3 cellular contexts compared by ENCODE assay signal in genomic region chr9:27835746-27836145, GRCh38.
TF ChIP-seq lines count a peak whose summit lies in the region.

No MANE protein-coding gene starts in this region.

TF ChIP-seq in SK-N-SH, 30 proteins besides CTCF, POLR2A, EP300 and RAD21:
- TF ChIP-seq, protein P1, sequence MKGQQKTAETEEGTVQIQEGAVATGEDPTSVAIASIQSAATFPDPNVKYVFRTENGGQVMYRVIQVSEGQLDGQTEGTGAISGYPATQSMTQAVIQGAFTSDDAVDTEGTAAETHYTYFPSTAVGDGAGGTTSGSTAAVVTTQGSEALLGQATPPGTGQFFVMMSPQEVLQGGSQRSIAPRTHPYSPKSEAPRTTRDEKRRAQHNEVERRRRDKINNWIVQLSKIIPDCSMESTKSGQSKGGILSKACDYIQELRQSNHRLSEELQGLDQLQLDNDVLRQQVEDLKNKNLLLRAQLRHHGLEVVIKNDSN (IDR thresholded peaks at IDR 0.05; ENCODE audit: borderline replicate concordance, low read depth) = no peak
- TF ChIP-seq CHD2 (IDR thresholded peaks at IDR 0.05; ENCODE audit: low read length, partially characterized antibody) = no peak
TF ChIP-seq in SK-N-SH: peak in this region for 0.

TF ChIP-seq in SK-N-SH treated with all-trans-retinoic acid at 6 μM for 48 hours, 23 proteins besides CTCF, POLR2A, EP300 and RAD21 (continued from another document):
- TF ChIP-seq, protein P2, sequence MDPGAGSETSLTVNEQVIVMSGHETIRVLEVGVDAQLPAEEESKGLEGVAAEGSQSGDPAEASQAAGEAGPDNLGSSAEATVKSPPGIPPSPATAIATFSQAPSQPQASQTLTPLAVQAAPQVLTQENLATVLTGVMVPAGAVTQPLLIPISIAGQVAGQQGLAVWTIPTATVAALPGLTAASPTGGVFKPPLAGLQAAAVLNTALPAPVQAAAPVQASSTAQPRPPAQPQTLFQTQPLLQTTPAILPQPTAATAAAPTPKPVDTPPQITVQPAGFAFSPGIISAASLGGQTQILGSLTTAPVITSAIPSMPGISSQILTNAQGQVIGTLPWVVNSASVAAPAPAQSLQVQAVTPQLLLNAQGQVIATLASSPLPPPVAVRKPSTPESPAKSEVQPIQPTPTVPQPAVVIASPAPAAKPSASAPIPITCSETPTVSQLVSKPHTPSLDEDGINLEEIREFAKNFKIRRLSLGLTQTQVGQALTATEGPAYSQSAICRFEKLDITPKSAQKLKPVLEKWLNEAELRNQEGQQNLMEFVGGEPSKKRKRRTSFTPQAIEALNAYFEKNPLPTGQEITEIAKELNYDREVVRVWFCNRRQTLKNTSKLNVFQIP (CRISPR knock-in tag; IDR thresholded peaks at IDR 0.05; ENCODE audit: borderline replicate concordance, low read depth) = no peak
- TF ChIP-seq TCF4 (CRISPR knock-in tag; IDR thresholded peaks at IDR 0.05; ENCODE audit: borderline replicate concordance) (no peak), ESRRG (CRISPR knock-in tag; IDR thresholded peaks at IDR 0.05) (no peak), ZFP30 (CRISPR knock-in tag; IDR thresholded peaks at IDR 0.05) (no peak), ISL1 (CRISPR knock-in tag; IDR thresholded peaks at IDR 0.05) (no peak), BACH2 (CRISPR knock-in tag; IDR thresholded peaks at IDR 0.05; ENCODE audit: borderline replicate concordance) (no peak), TOX (CRISPR knock-in tag; IDR thresholded peaks at IDR 0.05; ENCODE audit: borderline replicate concordance) (no peak), CSDC2 (CRISPR knock-in tag; IDR thresholded peaks at IDR 0.05) (no peak), ZFP3 (CRISPR knock-in tag; IDR thresholded peaks at IDR 0.05) (no peak), SNAI2 (CRISPR knock-in tag; IDR thresholded peaks at IDR 0.05) (no peak), GLIS3 (CRISPR knock-in tag; IDR thresholded peaks at IDR 0.05) (no peak), ARNTL (CRISPR knock-in tag; IDR thresholded peaks at IDR 0.05; ENCODE audit: borderline replicate concordance, low read depth) (no peak)
- TF ChIP-seq, protein P3, sequence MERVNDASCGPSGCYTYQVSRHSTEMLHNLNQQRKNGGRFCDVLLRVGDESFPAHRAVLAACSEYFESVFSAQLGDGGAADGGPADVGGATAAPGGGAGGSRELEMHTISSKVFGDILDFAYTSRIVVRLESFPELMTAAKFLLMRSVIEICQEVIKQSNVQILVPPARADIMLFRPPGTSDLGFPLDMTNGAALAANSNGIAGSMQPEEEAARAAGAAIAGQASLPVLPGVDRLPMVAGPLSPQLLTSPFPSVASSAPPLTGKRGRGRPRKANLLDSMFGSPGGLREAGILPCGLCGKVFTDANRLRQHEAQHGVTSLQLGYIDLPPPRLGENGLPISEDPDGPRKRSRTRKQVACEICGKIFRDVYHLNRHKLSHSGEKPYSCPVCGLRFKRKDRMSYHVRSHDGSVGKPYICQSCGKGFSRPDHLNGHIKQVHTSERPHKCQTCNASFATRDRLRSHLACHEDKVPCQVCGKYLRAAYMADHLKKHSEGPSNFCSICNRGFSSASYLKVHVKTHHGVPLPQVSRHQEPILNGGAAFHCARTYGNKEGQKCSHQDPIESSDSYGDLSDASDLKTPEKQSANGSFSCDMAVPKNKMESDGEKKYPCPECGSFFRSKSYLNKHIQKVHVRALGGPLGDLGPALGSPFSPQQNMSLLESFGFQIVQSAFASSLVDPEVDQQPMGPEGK (CRISPR knock-in tag; IDR thresholded peaks at IDR 0.05; ENCODE audit: borderline replicate concordance) = no peak
- TF ChIP-seq, protein P4, sequence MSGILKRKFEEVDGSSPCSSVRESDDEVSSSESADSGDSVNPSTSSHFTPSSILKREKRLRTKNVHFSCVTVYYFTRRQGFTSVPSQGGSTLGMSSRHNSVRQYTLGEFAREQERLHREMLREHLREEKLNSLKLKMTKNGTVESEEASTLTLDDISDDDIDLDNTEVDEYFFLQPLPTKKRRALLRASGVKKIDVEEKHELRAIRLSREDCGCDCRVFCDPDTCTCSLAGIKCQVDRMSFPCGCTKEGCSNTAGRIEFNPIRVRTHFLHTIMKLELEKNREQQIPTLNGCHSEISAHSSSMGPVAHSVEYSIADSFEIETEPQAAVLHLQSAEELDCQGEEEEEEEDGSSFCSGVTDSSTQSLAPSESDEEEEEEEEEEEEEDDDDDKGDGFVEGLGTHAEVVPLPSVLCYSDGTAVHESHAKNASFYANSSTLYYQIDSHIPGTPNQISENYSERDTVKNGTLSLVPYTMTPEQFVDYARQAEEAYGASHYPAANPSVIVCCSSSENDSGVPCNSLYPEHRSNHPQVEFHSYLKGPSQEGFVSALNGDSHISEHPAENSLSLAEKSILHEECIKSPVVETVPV (CRISPR knock-in tag; IDR thresholded peaks at IDR 0.05) = no peak
- TF ChIP-seq, protein P5, sequence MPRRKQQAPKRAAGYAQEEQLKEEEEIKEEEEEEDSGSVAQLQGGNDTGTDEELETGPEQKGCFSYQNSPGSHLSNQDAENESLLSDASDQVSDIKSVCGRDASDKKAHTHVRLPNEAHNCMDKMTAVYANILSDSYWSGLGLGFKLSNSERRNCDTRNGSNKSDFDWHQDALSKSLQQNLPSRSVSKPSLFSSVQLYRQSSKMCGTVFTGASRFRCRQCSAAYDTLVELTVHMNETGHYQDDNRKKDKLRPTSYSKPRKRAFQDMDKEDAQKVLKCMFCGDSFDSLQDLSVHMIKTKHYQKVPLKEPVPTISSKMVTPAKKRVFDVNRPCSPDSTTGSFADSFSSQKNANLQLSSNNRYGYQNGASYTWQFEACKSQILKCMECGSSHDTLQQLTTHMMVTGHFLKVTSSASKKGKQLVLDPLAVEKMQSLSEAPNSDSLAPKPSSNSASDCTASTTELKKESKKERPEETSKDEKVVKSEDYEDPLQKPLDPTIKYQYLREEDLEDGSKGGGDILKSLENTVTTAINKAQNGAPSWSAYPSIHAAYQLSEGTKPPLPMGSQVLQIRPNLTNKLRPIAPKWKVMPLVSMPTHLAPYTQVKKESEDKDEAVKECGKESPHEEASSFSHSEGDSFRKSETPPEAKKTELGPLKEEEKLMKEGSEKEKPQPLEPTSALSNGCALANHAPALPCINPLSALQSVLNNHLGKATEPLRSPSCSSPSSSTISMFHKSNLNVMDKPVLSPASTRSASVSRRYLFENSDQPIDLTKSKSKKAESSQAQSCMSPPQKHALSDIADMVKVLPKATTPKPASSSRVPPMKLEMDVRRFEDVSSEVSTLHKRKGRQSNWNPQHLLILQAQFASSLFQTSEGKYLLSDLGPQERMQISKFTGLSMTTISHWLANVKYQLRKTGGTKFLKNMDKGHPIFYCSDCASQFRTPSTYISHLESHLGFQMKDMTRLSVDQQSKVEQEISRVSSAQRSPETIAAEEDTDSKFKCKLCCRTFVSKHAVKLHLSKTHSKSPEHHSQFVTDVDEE (CRISPR knock-in tag; IDR thresholded peaks at IDR 0.05) = no peak

TF ChIP-seq in HepG2, 621 proteins besides CTCF, POLR2A, EP300 and RAD21 (continued from another document):
- no peak for TF ChIP-seq ZKSCAN5 (CRISPR knock-in tag; IDR thresholded peaks at IDR 0.05)
- no peak for TF ChIP-seq GLI4 (CRISPR knock-in tag; IDR thresholded peaks at IDR 0.05; ENCODE audit: borderline replicate concordance)
- TF ChIP-seq ZBTB20 (CRISPR knock-in tag; IDR thresholded peaks at IDR 0.05; ENCODE audit: borderline replicate concordance, low read depth) = no peak
- TF ChIP-seq MTA1 (CRISPR knock-in tag; IDR thresholded peaks at IDR 0.05; ENCODE audit: borderline replicate concordance) = no peak
- no peak for TF ChIP-seq NFATC3 (CRISPR knock-in tag; IDR thresholded peaks at IDR 0.05)
- TF ChIP-seq, protein P6, sequence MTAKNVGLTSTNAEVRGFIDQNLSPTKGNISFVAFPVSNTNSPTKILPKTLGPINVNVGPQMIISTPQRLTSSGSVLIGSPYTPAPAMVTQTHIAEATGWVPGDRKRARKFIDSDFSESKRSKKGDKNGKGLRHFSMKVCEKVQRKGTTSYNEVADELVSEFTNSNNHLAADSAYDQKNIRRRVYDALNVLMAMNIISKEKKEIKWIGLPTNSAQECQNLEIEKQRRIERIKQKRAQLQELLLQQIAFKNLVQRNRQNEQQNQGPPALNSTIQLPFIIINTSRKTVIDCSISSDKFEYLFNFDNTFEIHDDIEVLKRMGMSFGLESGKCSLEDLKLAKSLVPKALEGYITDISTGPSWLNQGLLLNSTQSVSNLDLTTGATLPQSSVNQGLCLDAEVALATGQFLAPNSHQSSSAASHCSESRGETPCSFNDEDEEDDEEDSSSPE (CRISPR knock-in tag; IDR thresholded peaks at IDR 0.05) = no peak
- TF ChIP-seq, protein P7, sequence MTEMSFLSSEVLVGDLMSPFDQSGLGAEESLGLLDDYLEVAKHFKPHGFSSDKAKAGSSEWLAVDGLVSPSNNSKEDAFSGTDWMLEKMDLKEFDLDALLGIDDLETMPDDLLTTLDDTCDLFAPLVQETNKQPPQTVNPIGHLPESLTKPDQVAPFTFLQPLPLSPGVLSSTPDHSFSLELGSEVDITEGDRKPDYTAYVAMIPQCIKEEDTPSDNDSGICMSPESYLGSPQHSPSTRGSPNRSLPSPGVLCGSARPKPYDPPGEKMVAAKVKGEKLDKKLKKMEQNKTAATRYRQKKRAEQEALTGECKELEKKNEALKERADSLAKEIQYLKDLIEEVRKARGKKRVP (CRISPR knock-in tag; IDR thresholded peaks at IDR 0.05) = no peak
- no peak for TF ChIP-seq DPF2 (CRISPR knock-in tag; IDR thresholded peaks at IDR 0.05; ENCODE audit: borderline replicate concordance, low read depth)
- TF ChIP-seq ZNF674 (CRISPR knock-in tag; IDR thresholded peaks at IDR 0.05; ENCODE audit: low read depth) = no peak
- TF ChIP-seq ZBTB1 (CRISPR knock-in tag; IDR thresholded peaks at IDR 0.05; ENCODE audit: borderline replicate concordance) = no peak
- no peak for TF ChIP-seq FOXM1 (CRISPR knock-in tag; IDR thresholded peaks at IDR 0.05)
